ENCODE assay signal across 33 cellular contexts in the genomic region with DNA sequence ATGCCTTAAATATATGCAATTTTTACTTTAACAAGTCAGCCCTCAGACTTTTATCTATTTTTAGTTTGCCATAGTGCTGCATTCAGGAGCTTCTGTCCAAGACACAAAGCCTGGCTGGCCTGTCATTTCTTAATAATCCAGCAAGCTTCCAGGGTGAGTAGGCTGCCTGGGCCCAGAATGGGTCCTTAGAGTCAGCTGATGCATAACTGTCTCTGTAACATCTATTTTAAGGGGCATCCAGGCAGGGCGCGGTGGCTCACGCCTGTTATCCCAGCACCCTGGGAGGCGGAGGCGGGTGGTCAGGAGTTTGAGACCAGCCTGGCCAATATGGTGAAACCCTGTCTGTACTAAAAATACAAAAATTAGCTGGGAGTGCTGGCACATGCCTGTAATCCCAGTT. TPM values are rescaled to one million over a fixed set of nuclear protein-coding genes. Genes with fewer than 3 reads are reported as not detected.
DNase-seq lines count a peak whose midpoint lies in the region; ATAC-seq and TF ChIP-seq lines count a peak whose summit lies in the region.
"Had no signal": no experiment of that assay in that cellular context is flagged by ENCODE, and none has a peak within 500 bp of the region (broad histone marks: within the 10 kb centered on the region; RNA-seq: fewer than 3 reads in every experiment).

No MANE protein-coding gene starts in this region.

- H3K9ac ChIP-seq in neuronal stem cell (ENCODE audit: low read depth, low read length, poor library complexity) = no peak overlapping the region
- H3K9ac ChIP-seq: SK-N-SH had no signal

- peak overlapping the region in 4 of 5 donors; percentile 29 to 85 (median 76) for H3K4me3 Mint-ChIP-seq in immature natural killer cell
- H3K4me3 Mint-ChIP-seq in CD8-positive, alpha-beta memory T cell = peak overlapping the region in 1 of 7 donors; percentile 38
- H3K4me3 Mint-ChIP-seq: stimulated activated effector memory CD8-positive, alpha-beta T cell treated with anti-CD3 and anti-CD28 coated beads, Interleukin-12 subunit alpha, Interleukin-12 subunit beta, amount 100 ng/mL, for 72 hours had no signal

- 98% methylated on average over 5 of the region's 5 CpGs for WGBS in thyroid gland, 2 donors
- no CpG with 5 or more reads among the region's 5 CpGs for WGBS in neuronal stem cell (ENCODE audit: extremely low coverage in 2 of 2, insufficient read length in 2 of 2, insufficient replicate concordance in 1 of 2), 2 donors

- H3K14ac ChIP-seq in neuronal stem cell (ENCODE audit: low read length) = no peak overlapping the region

- H3K36me3 Mint-ChIP-seq in immature natural killer cell = no peaks in the 10 kb centered on the region
- H3K36me3 Mint-ChIP-seq in CD8-positive, alpha-beta memory T cell = no peaks in the 10 kb centered on the region

- no peak overlapping the region for H2BK12ac ChIP-seq in neuronal stem cell (ENCODE audit: low read length)

- no peak overlapping the region for H3K27ac ChIP-seq in thyroid gland
- no peak overlapping the region for H3K27ac ChIP-seq in neuronal stem cell (replicated peaks; ENCODE audit: low read length)
- no peak overlapping the region for H3K27ac ChIP-seq in CD8-positive, alpha-beta memory T cell (ENCODE audit: low read depth, low read length)
- H3K27ac ChIP-seq: body of pancreas, epithelial cell of prostate, HL-60, lower lobe of right lung, neutrophil, prostate gland, RWPE1, VCaP had no signal

- no peak overlapping the region for H2AK5ac ChIP-seq in neuronal stem cell (ENCODE audit: low read depth, low read length)

- no peaks in the 10 kb centered on the region for H3K9me3 ChIP-seq in thyroid gland
- H3K9me3 ChIP-seq in neuronal stem cell (replicated peaks in 1 of 2; ENCODE audit: control insufficient read depth in 2 of 2, insufficient read depth in 1 of 2, low read depth in 1 of 2, low read length in 2 of 2) = peaks cover 0 to 2% of the 10 kb centered on the region in 2 donors
- no peaks in the 10 kb centered on the region for H3K9me3 ChIP-seq in CD8-positive, alpha-beta memory T cell (ENCODE audit: low read length)
- H3K9me3 ChIP-seq: body of pancreas, HAP-1, lower lobe of right lung, neutrophil, prostate gland, SK-N-SH, uterus had no signal

- no peak overlapping the region for H3K18ac ChIP-seq in neuronal stem cell (ENCODE audit: low read length)

- no peak overlapping the region for H2BK5ac ChIP-seq in neuronal stem cell (ENCODE audit: low read length)

- H3K27me3 ChIP-seq in thyroid gland (no peaks in the 10 kb centered on the region), neuronal stem cell (ENCODE audit: control insufficient read depth in 3 of 3, insufficient read depth in 3 of 3, low read depth in 1 of 3, low read length in 3 of 3) (peaks cover 0 to 10% (median 0%) of the 10 kb centered on the region in 3 experiments)
- no peaks in the 10 kb centered on the region for H3K27me3 ChIP-seq in CD8-positive, alpha-beta memory T cell (ENCODE audit: insufficient read depth, low read length, poor library complexity, severe bottlenecking)
- H3K27me3 ChIP-seq: body of pancreas, neutrophil, uterus had no signal

- peaks cover 27 to 51% of the 10 kb centered on the region in 2 donors for H3K4me1 Mint-ChIP-seq in immature natural killer cell
- peaks cover 9 to 16% (median 10%) of the 10 kb centered on the region in 3 donors for H3K4me1 Mint-ChIP-seq in CD8-positive, alpha-beta memory T cell

- no peaks in the 10 kb centered on the region for H3K79me1 ChIP-seq in neuronal stem cell (ENCODE audit: low read depth, low read length)

- H4K8ac ChIP-seq in neuronal stem cell (ENCODE audit: low read depth, low read length) = no peak overlapping the region

- peaks cover 2 to 6% (median 3%) of the 10 kb centered on the region in 3 donors for H3K27me3 Mint-ChIP-seq in immature natural killer cell (ENCODE audit: low read depth in 3 of 3)
- peaks cover 3 to 7% of the 10 kb centered on the region in 2 donors for H3K27me3 Mint-ChIP-seq in CD8-positive, alpha-beta memory T cell

- no peak overlapping the region for H3K4me2 ChIP-seq in neuronal stem cell (ENCODE audit: insufficient read depth, low read length, poor library complexity, severe bottlenecking)
- H3K4me2 ChIP-seq: SK-N-SH, smooth muscle cell had no signal

- H3K4ac ChIP-seq in neuronal stem cell (ENCODE audit: low read length) = no peak overlapping the region

- H3K4me3 ChIP-seq in thyroid gland (replicated peaks in 1 of 3) (no peak overlapping the region), neuronal stem cell (ENCODE audit: low read length in 2 of 2) (no peak overlapping the region)
- no peak overlapping the region for H3K4me3 ChIP-seq in CD8-positive, alpha-beta memory T cell (ENCODE audit: low read length)
- H3K4me3 ChIP-seq: body of pancreas, HAP-1, lower lobe of right lung, prostate gland, smooth muscle cell, uterus had no signal

- ATAC-seq in Right ventricle myocardium inferior = no peak
- ATAC-seq: body of pancreas; HepG2; lower lobe of right lung; stimulated activated effector memory CD8-positive, alpha-beta T cell treated with anti-CD3 and anti-CD28 coated beads, Interleukin-12 subunit alpha, Interleukin-12 subunit beta, amount 100 ng/mL, for 72 hours had no signal

- intact Hi-C loops in cardiac septum (cut with DNase I) (no loop called here), Right ventricle myocardium inferior (cut with DNase I) (no loop called here), thyroid gland (cut with DNase I) (no loop called here)

- no peak overlapping the region for H2BK15ac ChIP-seq in neuronal stem cell (ENCODE audit: low read length)

- POLR2A ChIA-PET in CD8-positive, alpha-beta memory T cell (lab: Charles Lee) = no interaction called here

- H3K4me1 ChIP-seq in thyroid gland (peaks cover 18 to 44% of the 10 kb centered on the region in 2 donors), neuronal stem cell (ENCODE audit: control insufficient read depth in 2 of 2, insufficient read depth in 1 of 2, low read depth in 1 of 2, low read length in 2 of 2) (no peaks in the 10 kb centered on the region)
- peaks cover 7% of the 10 kb centered on the region for H3K4me1 ChIP-seq in CD8-positive, alpha-beta memory T cell (ENCODE audit: insufficient read depth, low read length)
- H3K4me1 ChIP-seq: HAP-1, prostate gland, uterus had no signal

- TF ChIP-seq POLR2A in thyroid gland (IDR thresholded peaks at IDR 0.05) = no peak

- H3K9me3 Mint-ChIP-seq in immature natural killer cell = peaks cover 0 to 1% (median 0%) of the 10 kb centered on the region in 6 donors
- no peaks in the 10 kb centered on the region for H3K9me3 Mint-ChIP-seq in CD8-positive, alpha-beta memory T cell
- H3K9me3 Mint-ChIP-seq: stimulated activated effector memory CD8-positive, alpha-beta T cell treated with anti-CD3 and anti-CD28 coated beads, Interleukin-12 subunit alpha, Interleukin-12 subunit beta, amount 100 ng/mL, for 72 hours had no signal

- H4K91ac ChIP-seq in neuronal stem cell (ENCODE audit: low read depth, low read length, poor library complexity) = no peak overlapping the region

- H3K36me3 ChIP-seq in thyroid gland = no peaks in the 10 kb centered on the region
- H3K36me3 ChIP-seq in neuronal stem cell (replicated peaks in 1 of 2; ENCODE audit: control insufficient read depth in 2 of 2, insufficient read depth in 2 of 2, low read length in 2 of 2) = no peaks in the 10 kb centered on the region
- no peaks in the 10 kb centered on the region for H3K36me3 ChIP-seq in CD8-positive, alpha-beta memory T cell (ENCODE audit: insufficient read depth, low read length)
- H3K36me3 ChIP-seq: HAP-1, lower lobe of right lung, neutrophil, prostate gland, uterus had no signal

- no peak for TF ChIP-seq CTCF in thyroid gland (IDR thresholded peaks at IDR 0.05)

- CTCF ChIA-PET in CD8-positive, alpha-beta memory T cell (lab: Charles Lee) = no interaction called here

- peak; percentile 74 for DNase-seq in cardiac septum (ENCODE audit: low spot score)
- DNase-seq in Right ventricle myocardium inferior (ENCODE audit: missing footprints) = no peak
- DNase-seq in LHCN-M2 (ENCODE audit: low read depth) = peak; percentile 44
- no peak for DNase-seq in immature natural killer cell
- DNase-seq in thyroid gland = peak; percentile 30 to 34
- DNase-seq in neuronal stem cell (ENCODE audit: low spot score) = no peak
- no peak for DNase-seq in CD8-positive, alpha-beta memory T cell
- DNase-seq: activated CD4-positive, alpha-beta T cell treated with anti-CD3 and anti-CD28 coated beads, Interleukin-2, amount 50 U/mL, for 48 hours; activated gamma-delta T cell treated with Interleukin-2 at 50 U/mL for 16 hours; activated T-cell treated with anti-CD3 and anti-CD28 coated beads, Interleukin-2, amount 50 U/mL, for 1 hour; body of pancreas; effector CD4-positive, alpha-beta T cell; lower lobe of right lung; NCI-H1105; NCI-H2081; NCI-H82; SK-N-SH; stimulated activated CD4-positive, alpha-beta T cell treated with anti-CD3 and anti-CD28 coated beads, Interleukin-2, amount 100 ng/mL, for 24 hours; uterus had no signal

- H2BK120ac ChIP-seq in neuronal stem cell (ENCODE audit: low read depth, low read length) = no peak overlapping the region

- no peak overlapping the region for H2AFZ ChIP-seq in neuronal stem cell (ENCODE audit: low read length)

- peak overlapping the region in 4 of 6 donors; percentile 51 to 96 (median 76) for H3K27ac Mint-ChIP-seq in immature natural killer cell
- no peak overlapping the region for H3K27ac Mint-ChIP-seq in CD8-positive, alpha-beta memory T cell

- H3K23ac ChIP-seq in neuronal stem cell (ENCODE audit: low read depth, low read length, poor library complexity) = no peak overlapping the region

RNA-seq across cellular contexts. Expression of gene GNLY, which starts 11.8 kb away (rescaled TPM):
- 2.3 TPM for total RNA-seq in cardiac septum
- total RNA-seq in Right ventricle myocardium inferior = 3.4 TPM
- not detected in 2 replicates for total RNA-seq in LHCN-M2 (2014; rRNA removed)
- polyA plus RNA-seq in LHCN-M2 (2012) = not detected
- polyA plus RNA-seq in immature natural killer cell = over 10,000 TPM; 13,165 to 20,506 (median 19,340) TPM
- 1 to 10 TPM in 1 of 4 donors, under 1 TPM in 2, not detected in 1; 0.22 to 3.6 (median 0.63) TPM for total RNA-seq in thyroid gland
- polyA plus RNA-seq in neuronal stem cell (2013, experiment 1 of 2) = 0.24 TPM
- 0.06 TPM for polyA plus RNA-seq in neuronal stem cell (2013, experiment 2 of 2)
- 1 to 10 TPM; 7.7 to 9.0 TPM for total RNA-seq in CD8-positive, alpha-beta memory T cell
- 953 TPM for polyA plus RNA-seq in CD8-positive, alpha-beta memory T cell
- total RNA-seq: chondrocyte, HepG2, smooth muscle cell had no signal
- polyA plus RNA-seq: AG04450, HepG2, keratinocyte, SK-N-SH, smooth muscle cell had no signal

RNA-seq across cellular contexts. Expression of gene SFTPB, which starts 14.4 kb away (rescaled TPM):
- total RNA-seq in cardiac septum (not detected), Right ventricle myocardium inferior (0.19 TPM), LHCN-M2 (2014; rRNA removed) (not detected in 2 replicates), thyroid gland (100 to 1,000 TPM in 2 of 4 donors, 10 to 100 TPM in 2; 24.8 to 323 (median 116) TPM)
- polyA plus RNA-seq in LHCN-M2 (2012) = not detected
- polyA plus RNA-seq in immature natural killer cell = not detected
- polyA plus RNA-seq in neuronal stem cell (2013, experiment 1 of 2) = not detected
- polyA plus RNA-seq in neuronal stem cell (2013, experiment 2 of 2) = not detected
- not detected for total RNA-seq in CD8-positive, alpha-beta memory T cell
- not detected for polyA plus RNA-seq in CD8-positive, alpha-beta memory T cell
- total RNA-seq: body of pancreas; chondrocyte; HepG2; smooth muscle cell; T-helper 2 cell treated with Interferon-gamma antibody and Interleukin-4, amounts not matched to agents 100 ng/mL and 5 ng/mL, for 36 hours had no signal
- polyA plus RNA-seq: AG04450, HepG2, keratinocyte, SK-N-SH, smooth muscle cell had no signal

Comparison
In these comparisons a context has a peak if more than half of its experiments do, and no peak if none do; other contexts are left out.
1. DNase-seq: peak in cardiac septum (single experiment), LHCN-M2 (single experiment) and thyroid gland (2 of 2); none in Right ventricle myocardium inferior (single experiment), immature natural killer cell (0 of 3), neuronal stem cell (single experiment) and CD8-positive, alpha-beta memory T cell (0 of 5).
2. H3K27ac Mint-ChIP-seq: peak in immature natural killer cell (4 of 6); none in CD8-positive, alpha-beta memory T cell (0 of 8).
3. RNA of gene SFTPB, which starts 14.4 kb away (total RNA-seq): 24.8 to 323 TPM in thyroid gland; 0.19 TPM in Right ventricle myocardium inferior (single experiment), not detected in cardiac septum (single experiment), not detected in LHCN-M2 and not detected in CD8-positive, alpha-beta memory T cell; every median in the first group is over 10 times any median in the second.